In the genomic region with DNA sequence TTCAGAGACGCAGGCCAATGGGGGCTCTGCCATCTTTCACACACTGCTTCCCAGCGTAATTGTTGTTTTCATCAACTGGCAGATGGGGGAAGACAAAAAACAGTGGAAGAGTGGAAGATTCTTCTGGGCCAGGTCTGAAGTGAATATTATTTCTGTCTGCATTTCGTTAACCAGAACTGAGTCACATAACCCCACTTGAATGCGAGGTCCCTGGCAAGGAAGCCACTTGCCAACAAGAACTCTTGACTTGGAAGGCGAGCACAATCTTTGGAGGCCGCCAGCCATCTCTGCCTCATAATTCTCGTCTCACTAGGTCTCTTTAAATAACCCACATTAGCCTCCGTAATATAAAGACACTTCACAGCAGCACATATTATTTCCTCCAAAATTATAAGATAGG, we compare ENCODE assay signal across 35 cellular contexts.
"Had no signal": no experiment of that assay in that cellular context is flagged by ENCODE, and none has a peak within 500 bp of the region (broad histone marks: within the 10 kb centered on the region; RNA-seq: fewer than 3 reads in every experiment).

No MANE protein-coding gene starts in this region.

- H3K9me3 ChIP-seq: adrenal gland, breast epithelium, gastrocnemius medialis, heart left ventricle had no signal

- H3K27ac ChIP-seq: adrenal gland, breast epithelium, cardiac muscle cell, coronary artery, foreskin keratinocyte, gastrocnemius medialis, heart left ventricle, WERI-Rb-1 had no signal

- H3K27me3 ChIP-seq: adrenal gland, breast epithelium, cardiac muscle cell, dorsolateral prefrontal cortex, foreskin keratinocyte, gastrocnemius medialis, heart left ventricle had no signal

- H3K4me1 ChIP-seq: adrenal gland, breast epithelium, foreskin keratinocyte, gastrocnemius medialis had no signal

- H3K36me3 Mint-ChIP-seq: activated CD4-positive, alpha-beta memory T cell treated with anti-CD3 and anti-CD28 coated beads for 36 hours; activated CD8-positive, alpha-beta memory T cell treated with anti-CD3 and anti-CD28 coated beads, Interleukin-2, amount 10 ng/mL, durations not matched to agents 7 days and 5 days; activated naive CD8-positive, alpha-beta T cell treated with anti-CD3 and anti-CD28 coated beads for 36 hours had no signal

- DNase-seq: activated B cell treated with CpG ODN at 0.5 μM for 24 hours; activated CD4-positive, alpha-beta memory T cell treated with anti-CD3 and anti-CD28 coated beads for 36 hours; activated CD4-positive, alpha-beta T cell treated with anti-CD3 and anti-CD28 coated beads for 48 hours; activated CD8-positive, alpha-beta memory T cell treated with anti-CD3 and anti-CD28 coated beads, Interleukin-2, amount 10 ng/mL, durations not matched to agents 7 days and 5 days; activated CD8-positive, alpha-beta memory T cell treated with anti-CD3 and anti-CD28 coated beads, Interleukin-2, amount 50 U/mL, for 4 hours; activated CD8-positive, alpha-beta T cell treated with anti-CD3 and anti-CD28 coated beads, Interleukin-2, amount 10 ng/mL, durations not matched to agents 7 days and 5 days; activated effector memory CD4-positive, alpha-beta T cell treated with anti-CD3 and anti-CD28 coated beads, Interleukin-2, amount 50 U/mL, for 16 hours; activated naive CD4-positive, alpha-beta T cell treated with anti-CD3 and anti-CD28 coated beads for 36 hours; activated naive CD8-positive, alpha-beta T cell treated with anti-CD3 and anti-CD28 coated beads for 36 hours; activated naive CD8-positive, alpha-beta T cell treated with anti-CD3 and anti-CD28 coated beads, Interleukin-2, amount 50 U/mL, for 24 hours; activated T-cell treated with anti-CD3 and anti-CD28 coated beads, Interleukin-2, amount 50 U/mL, for 1 hour; activated T-cell treated with anti-CD3 and anti-CD28 coated beads, Interleukin-2, amount 50 U/mL, for 48 hours; adrenal gland; amygdala; aorta; dorsolateral prefrontal cortex; effector memory CD4-positive, alpha-beta T cell; endodermal cell; foreskin keratinocyte; gastrocnemius medialis; glutamatergic neuron; heart left ventricle; T1000; WERI-Rb-1 had no signal

- H3K4me1 Mint-ChIP-seq: activated B cell treated with CpG ODN at 0.5 μM for 24 hours; activated CD8-positive, alpha-beta memory T cell treated with anti-CD3 and anti-CD28 coated beads, Interleukin-2, amount 10 ng/mL, durations not matched to agents 7 days and 5 days; activated naive CD4-positive, alpha-beta T cell treated with anti-CD3 and anti-CD28 coated beads, Interleukin-2, amount 50 U/mL, for 24 hours; activated naive CD8-positive, alpha-beta T cell treated with anti-CD3 and anti-CD28 coated beads for 36 hours; activated naive CD8-positive, alpha-beta T cell treated with anti-CD3 and anti-CD28 coated beads, Interleukin-2, amount 50 U/mL, for 24 hours; central memory CD8-positive, alpha-beta T cell had no signal

- H3K27me3 Mint-ChIP-seq: activated CD4-positive, alpha-beta memory T cell treated with anti-CD3 and anti-CD28 coated beads for 36 hours; activated CD8-positive, alpha-beta memory T cell treated with anti-CD3 and anti-CD28 coated beads, Interleukin-2, amount 10 ng/mL, durations not matched to agents 7 days and 5 days; activated naive CD4-positive, alpha-beta T cell treated with anti-CD3 and anti-CD28 coated beads, Interleukin-2, amount 50 U/mL, for 24 hours; activated naive CD8-positive, alpha-beta T cell treated with anti-CD3 and anti-CD28 coated beads for 36 hours; activated naive CD8-positive, alpha-beta T cell treated with anti-CD3 and anti-CD28 coated beads, Interleukin-2, amount 50 U/mL, for 24 hours; brain; dendritic cell treated with granulocyte-macrophage colony-stimulating factor and Interleukin-4, amounts not matched to agents 40 ng/mL and 50 ng/mL, for 4 days had no signal

- H3K4me3 ChIP-seq: adrenal gland, breast epithelium, cardiac muscle cell, coronary artery, dorsolateral prefrontal cortex, gastrocnemius medialis, heart left ventricle had no signal

- H3K9me3 Mint-ChIP-seq: activated B cell treated with CpG ODN at 0.5 μM for 24 hours; activated CD4-positive, alpha-beta memory T cell treated with anti-CD3 and anti-CD28 coated beads for 36 hours; activated naive CD4-positive, alpha-beta T cell treated with anti-CD3 and anti-CD28 coated beads for 36 hours; activated naive CD4-positive, alpha-beta T cell treated with anti-CD3 and anti-CD28 coated beads, Interleukin-2, amount 50 U/mL, for 24 hours; activated naive CD8-positive, alpha-beta T cell treated with anti-CD3 and anti-CD28 coated beads for 36 hours; activated naive CD8-positive, alpha-beta T cell treated with anti-CD3 and anti-CD28 coated beads, Interleukin-2, amount 50 U/mL, for 24 hours; activated T-helper 1 cell treated with anti-CD3 and anti-CD28 coated beads, Interleukin-12 subunit alpha, Interleukin-12 subunit beta, Interleukin-2, Interleukin-4 antibody, amounts not matched to agents 30 ng/mL and 10 ng/mL and 1 ng/mL, durations not matched to agents 14 hours and 24 hours and 36 hours; activated T-helper 2 cell treated with anti-CD3 and anti-CD28 coated beads, Interferon-gamma antibody, Interleukin-2, Interleukin-4, amounts not matched to agents 10 μg/mL and 5 μg/mL and 100 μg/mL, durations not matched to agents 14 hours and 24 hours and 36 hours; central memory CD8-positive, alpha-beta T cell; dendritic cell treated with granulocyte-macrophage colony-stimulating factor and Interleukin-4, amounts not matched to agents 40 ng/mL and 50 ng/mL, for 4 days; T-helper 1 cell treated with Interleukin-12 subunit alpha and Interleukin-12 subunit beta and Interleukin-4 antibody, amounts not matched to agents 30 μg/mL and 1 μg/mL, for 36 hours; T-helper 2 cell treated with Interferon-gamma antibody and Interleukin-4, amounts not matched to agents 5 μg/mL and 100 μg/mL, for 36 hours had no signal

- H3K27ac Mint-ChIP-seq: activated B cell treated with CpG ODN at 0.5 μM for 24 hours; activated CD4-positive, alpha-beta memory T cell treated with anti-CD3 and anti-CD28 coated beads for 36 hours; activated CD8-positive, alpha-beta memory T cell treated with anti-CD3 and anti-CD28 coated beads, Interleukin-2, amount 10 ng/mL, durations not matched to agents 7 days and 5 days; activated CD8-positive, alpha-beta T cell treated with anti-CD3 and anti-CD28 coated beads, Interleukin-2, amount 10 ng/mL, durations not matched to agents 7 days and 5 days; activated naive CD4-positive, alpha-beta T cell treated with anti-CD3 and anti-CD28 coated beads for 36 hours; activated naive CD4-positive, alpha-beta T cell treated with anti-CD3 and anti-CD28 coated beads, Interleukin-2, amount 50 U/mL, for 24 hours; activated naive CD8-positive, alpha-beta T cell treated with anti-CD3 and anti-CD28 coated beads for 36 hours; activated naive CD8-positive, alpha-beta T cell treated with anti-CD3 and anti-CD28 coated beads, Interleukin-2, amount 50 U/mL, for 24 hours; activated T-helper 1 cell treated with anti-CD3 and anti-CD28 coated beads, Interleukin-12 subunit alpha, Interleukin-12 subunit beta, Interleukin-2, Interleukin-4 antibody, amounts not matched to agents 30 ng/mL and 10 ng/mL and 1 ng/mL, durations not matched to agents 14 hours and 24 hours and 36 hours; activated T-helper 2 cell treated with anti-CD3 and anti-CD28 coated beads, Interferon-gamma antibody, Interleukin-2, Interleukin-4, amounts not matched to agents 10 μg/mL and 5 μg/mL and 100 μg/mL, durations not matched to agents 14 hours and 24 hours and 36 hours; endodermal cell; T-helper 1 cell treated with Interleukin-12 subunit alpha and Interleukin-12 subunit beta and Interleukin-4 antibody, amounts not matched to agents 30 μg/mL and 1 μg/mL, for 36 hours; T-helper 2 cell treated with Interferon-gamma antibody and Interleukin-4, amounts not matched to agents 5 μg/mL and 100 μg/mL, for 36 hours had no signal

- H3K36me3 ChIP-seq: adrenal gland, breast epithelium, cardiac muscle cell, gastrocnemius medialis, heart left ventricle, WERI-Rb-1 had no signal

- H3K4me3 Mint-ChIP-seq: activated B cell treated with CpG ODN at 0.5 μM for 24 hours; activated CD4-positive, alpha-beta memory T cell treated with anti-CD3 and anti-CD28 coated beads for 36 hours; activated CD8-positive, alpha-beta memory T cell treated with anti-CD3 and anti-CD28 coated beads, Interleukin-2, amount 10 ng/mL, durations not matched to agents 7 days and 5 days; activated CD8-positive, alpha-beta T cell treated with anti-CD3 and anti-CD28 coated beads, Interleukin-2, amount 10 ng/mL, durations not matched to agents 7 days and 5 days; activated naive CD4-positive, alpha-beta T cell treated with anti-CD3 and anti-CD28 coated beads for 36 hours; activated naive CD4-positive, alpha-beta T cell treated with anti-CD3 and anti-CD28 coated beads, Interleukin-2, amount 50 U/mL, for 24 hours; activated naive CD8-positive, alpha-beta T cell treated with anti-CD3 and anti-CD28 coated beads for 36 hours; activated naive CD8-positive, alpha-beta T cell treated with anti-CD3 and anti-CD28 coated beads, Interleukin-2, amount 50 U/mL, for 24 hours; activated T-helper 1 cell treated with anti-CD3 and anti-CD28 coated beads, Interleukin-12 subunit alpha, Interleukin-12 subunit beta, Interleukin-2, Interleukin-4 antibody, amounts not matched to agents 30 ng/mL and 10 ng/mL and 1 ng/mL, durations not matched to agents 14 hours and 24 hours and 36 hours; brain; central memory CD8-positive, alpha-beta T cell; dendritic cell treated with granulocyte-macrophage colony-stimulating factor and Interleukin-4, amounts not matched to agents 40 ng/mL and 50 ng/mL, for 4 days; endodermal cell; T-helper 1 cell treated with Interleukin-12 subunit alpha and Interleukin-12 subunit beta and Interleukin-4 antibody, amounts not matched to agents 30 μg/mL and 1 μg/mL, for 36 hours; T-helper 2 cell treated with Interferon-gamma antibody and Interleukin-4, amounts not matched to agents 5 μg/mL and 100 μg/mL, for 36 hours had no signal
